ENCODE assay signal across 1 cellular context in the genomic region with DNA sequence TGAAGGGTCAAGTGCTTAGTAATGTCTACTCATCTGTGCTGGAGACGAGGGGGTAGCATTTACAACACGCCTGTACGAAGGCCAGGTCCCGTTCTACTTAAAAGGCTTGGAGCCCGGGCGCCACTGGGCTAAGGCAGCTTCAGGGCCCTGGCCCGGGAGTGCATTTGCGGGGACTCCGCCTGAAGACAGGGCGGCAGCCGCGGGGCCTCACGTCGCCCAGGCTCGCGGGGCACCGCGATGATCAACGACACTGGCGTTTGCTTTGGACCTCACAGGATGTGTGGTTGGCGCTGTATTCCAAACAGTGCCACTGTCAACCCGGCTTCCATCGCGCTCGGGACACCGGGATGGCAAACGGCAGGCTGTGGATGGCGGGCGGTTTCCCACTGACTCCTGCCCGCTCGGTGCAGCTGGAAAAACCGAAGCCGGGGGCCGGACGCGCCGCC.
TF ChIP-seq lines count a peak whose summit lies in the region.

No MANE protein-coding gene starts in this region.

TF ChIP-seq in HepG2, 621 proteins besides CTCF, POLR2A, EP300 and RAD21 (continued from another document and continues in another):
- TF ChIP-seq ZNF598 (CRISPR knock-in tag; IDR thresholded peaks at IDR 0.05; ENCODE audit: borderline replicate concordance) (peak; percentile 72; the same call in 1 of the 2 replicates), MAF1 (CRISPR knock-in tag; IDR thresholded peaks at IDR 0.05; ENCODE audit: borderline replicate concordance) (no peak), ZNF232 (CRISPR knock-in tag; IDR thresholded peaks at IDR 0.05; ENCODE audit: borderline replicate concordance) (no peak), CREM (IDR thresholded peaks at IDR 0.05) (no peak), CREM (CRISPR knock-in tag; IDR thresholded peaks at IDR 0.05) (no peak), GATA4 (IDR thresholded peaks at IDR 0.05; ENCODE audit: borderline replicate concordance, low read depth) (no peak), ZNF607 (CRISPR knock-in tag; IDR thresholded peaks at IDR 0.05; ENCODE audit: borderline replicate concordance) (no peak), ZNF7 (CRISPR knock-in tag; IDR thresholded peaks at IDR 0.05) (no peak), ZNF251 (CRISPR knock-in tag; IDR thresholded peaks at IDR 0.05) (0 out of 2 replicates have a peak, but pooled peaks have one; percentile 16), FOXO1 (CRISPR knock-in tag; IDR thresholded peaks at IDR 0.05) (no peak), HOXA7 (CRISPR knock-in tag; IDR thresholded peaks at IDR 0.05) (no peak), ZNF619 (CRISPR knock-in tag; IDR thresholded peaks at IDR 0.05) (no peak), PHF21A (CRISPR knock-in tag; IDR thresholded peaks at IDR 0.05) (no peak), SRSF9 (IDR thresholded peaks at IDR 0.05; ENCODE audit: borderline replicate concordance, insufficient read depth, low read depth, low read length, poor library complexity, severe bottlenecking) (no peak), ZNF713 (CRISPR knock-in tag; IDR thresholded peaks at IDR 0.05) (no peak), CEBPG (CRISPR knock-in tag; IDR thresholded peaks at IDR 0.05) (no peak), ZNF234 (CRISPR knock-in tag; conservative IDR thresholded peaks at IDR 0.05) (no peak), ATM (IDR thresholded peaks at IDR 0.05; ENCODE audit: borderline replicate concordance) (no peak), SMARCC2 (IDR thresholded peaks at IDR 0.05) (no peak), SKI (IDR thresholded peaks at IDR 0.05; ENCODE audit: partially characterized antibody) (no peak), HNRNPL (IDR thresholded peaks at IDR 0.05; ENCODE audit: low read depth, low read length) (0 out of 2 replicates have a peak, but pooled peaks have one; percentile 39), TEAD2 (CRISPR knock-in tag; IDR thresholded peaks at IDR 0.05) (no peak), ZSCAN22 (CRISPR knock-in tag; IDR thresholded peaks at IDR 0.05) (0 out of 2 replicates have a peak, but pooled peaks have one; percentile 48), ISL2 (CRISPR knock-in tag; IDR thresholded peaks at IDR 0.05) (no peak), ZBTB38 (CRISPR knock-in tag; IDR thresholded peaks at IDR 0.05) (no peak), MXI1 (IDR thresholded peaks at IDR 0.05; ENCODE audit: borderline replicate concordance, low read depth, low read length) (no peak; the same call in 2 of the 3 replicates), ZNF746 (CRISPR knock-in tag; IDR thresholded peaks at IDR 0.05) (no peak), ZNF562 (CRISPR knock-in tag; IDR thresholded peaks at IDR 0.05; ENCODE audit: borderline replicate concordance) (no peak), ZNF614 (CRISPR knock-in tag; IDR thresholded peaks at IDR 0.05; ENCODE audit: borderline replicate concordance) (no peak)
- TF ChIP-seq, protein P1, sequence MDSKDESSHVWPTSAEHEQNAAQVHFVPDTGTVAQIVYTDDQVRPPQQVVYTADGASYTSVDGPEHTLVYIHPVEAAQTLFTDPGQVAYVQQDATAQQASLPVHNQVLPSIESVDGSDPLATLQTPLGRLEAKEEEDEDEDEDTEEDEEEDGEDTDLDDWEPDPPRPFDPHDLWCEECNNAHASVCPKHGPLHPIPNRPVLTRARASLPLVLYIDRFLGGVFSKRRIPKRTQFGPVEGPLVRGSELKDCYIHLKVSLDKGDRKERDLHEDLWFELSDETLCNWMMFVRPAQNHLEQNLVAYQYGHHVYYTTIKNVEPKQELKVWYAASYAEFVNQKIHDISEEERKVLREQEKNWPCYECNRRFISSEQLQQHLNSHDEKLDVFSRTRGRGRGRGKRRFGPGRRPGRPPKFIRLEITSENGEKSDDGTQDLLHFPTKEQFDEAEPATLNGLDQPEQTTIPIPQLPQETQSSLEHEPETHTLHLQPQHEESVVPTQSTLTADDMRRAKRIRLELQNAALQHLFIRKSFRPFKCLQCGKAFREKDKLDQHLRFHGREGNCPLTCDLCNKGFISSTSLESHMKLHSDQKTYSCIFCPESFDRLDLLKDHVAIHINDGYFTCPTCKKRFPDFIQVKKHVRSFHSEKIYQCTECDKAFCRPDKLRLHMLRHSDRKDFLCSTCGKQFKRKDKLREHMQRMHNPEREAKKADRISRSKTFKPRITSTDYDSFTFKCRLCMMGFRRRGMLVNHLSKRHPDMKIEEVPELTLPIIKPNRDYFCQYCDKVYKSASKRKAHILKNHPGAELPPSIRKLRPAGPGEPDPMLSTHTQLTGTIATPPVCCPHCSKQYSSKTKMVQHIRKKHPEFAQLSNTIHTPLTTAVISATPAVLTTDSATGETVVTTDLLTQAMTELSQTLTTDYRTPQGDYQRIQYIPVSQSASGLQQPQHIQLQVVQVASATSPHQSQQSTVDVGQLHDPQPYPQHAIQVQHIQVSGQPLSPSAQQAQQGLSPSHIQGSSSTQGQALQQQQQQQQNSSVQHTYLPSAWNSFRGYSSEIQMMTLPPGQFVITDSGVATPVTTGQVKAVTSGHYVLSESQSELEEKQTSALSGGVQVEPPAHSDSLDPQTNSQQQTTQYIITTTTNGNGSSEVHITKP (CRISPR knock-in tag; IDR thresholded peaks at IDR 0.05; ENCODE audit: low read depth) = no peak
- TF ChIP-seq, protein P2, sequence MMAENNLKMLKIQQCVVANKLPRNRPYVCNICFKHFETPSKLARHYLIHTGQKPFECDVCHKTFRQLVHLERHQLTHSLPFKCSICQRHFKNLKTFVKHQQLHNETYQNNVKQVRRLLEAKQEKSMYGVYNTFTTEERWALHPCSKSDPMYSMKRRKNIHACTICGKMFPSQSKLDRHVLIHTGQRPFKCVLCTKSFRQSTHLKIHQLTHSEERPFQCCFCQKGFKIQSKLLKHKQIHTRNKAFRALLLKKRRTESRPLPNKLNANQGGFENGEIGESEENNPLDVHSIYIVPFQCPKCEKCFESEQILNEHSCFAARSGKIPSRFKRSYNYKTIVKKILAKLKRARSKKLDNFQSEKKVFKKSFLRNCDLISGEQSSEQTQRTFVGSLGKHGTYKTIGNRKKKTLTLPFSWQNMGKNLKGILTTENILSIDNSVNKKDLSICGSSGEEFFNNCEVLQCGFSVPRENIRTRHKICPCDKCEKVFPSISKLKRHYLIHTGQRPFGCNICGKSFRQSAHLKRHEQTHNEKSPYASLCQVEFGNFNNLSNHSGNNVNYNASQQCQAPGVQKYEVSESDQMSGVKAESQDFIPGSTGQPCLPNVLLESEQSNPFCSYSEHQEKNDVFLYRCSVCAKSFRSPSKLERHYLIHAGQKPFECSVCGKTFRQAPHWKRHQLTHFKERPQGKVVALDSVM (CRISPR knock-in tag; IDR thresholded peaks at IDR 0.05) = no peak
- TF ChIP-seq, protein P3, sequence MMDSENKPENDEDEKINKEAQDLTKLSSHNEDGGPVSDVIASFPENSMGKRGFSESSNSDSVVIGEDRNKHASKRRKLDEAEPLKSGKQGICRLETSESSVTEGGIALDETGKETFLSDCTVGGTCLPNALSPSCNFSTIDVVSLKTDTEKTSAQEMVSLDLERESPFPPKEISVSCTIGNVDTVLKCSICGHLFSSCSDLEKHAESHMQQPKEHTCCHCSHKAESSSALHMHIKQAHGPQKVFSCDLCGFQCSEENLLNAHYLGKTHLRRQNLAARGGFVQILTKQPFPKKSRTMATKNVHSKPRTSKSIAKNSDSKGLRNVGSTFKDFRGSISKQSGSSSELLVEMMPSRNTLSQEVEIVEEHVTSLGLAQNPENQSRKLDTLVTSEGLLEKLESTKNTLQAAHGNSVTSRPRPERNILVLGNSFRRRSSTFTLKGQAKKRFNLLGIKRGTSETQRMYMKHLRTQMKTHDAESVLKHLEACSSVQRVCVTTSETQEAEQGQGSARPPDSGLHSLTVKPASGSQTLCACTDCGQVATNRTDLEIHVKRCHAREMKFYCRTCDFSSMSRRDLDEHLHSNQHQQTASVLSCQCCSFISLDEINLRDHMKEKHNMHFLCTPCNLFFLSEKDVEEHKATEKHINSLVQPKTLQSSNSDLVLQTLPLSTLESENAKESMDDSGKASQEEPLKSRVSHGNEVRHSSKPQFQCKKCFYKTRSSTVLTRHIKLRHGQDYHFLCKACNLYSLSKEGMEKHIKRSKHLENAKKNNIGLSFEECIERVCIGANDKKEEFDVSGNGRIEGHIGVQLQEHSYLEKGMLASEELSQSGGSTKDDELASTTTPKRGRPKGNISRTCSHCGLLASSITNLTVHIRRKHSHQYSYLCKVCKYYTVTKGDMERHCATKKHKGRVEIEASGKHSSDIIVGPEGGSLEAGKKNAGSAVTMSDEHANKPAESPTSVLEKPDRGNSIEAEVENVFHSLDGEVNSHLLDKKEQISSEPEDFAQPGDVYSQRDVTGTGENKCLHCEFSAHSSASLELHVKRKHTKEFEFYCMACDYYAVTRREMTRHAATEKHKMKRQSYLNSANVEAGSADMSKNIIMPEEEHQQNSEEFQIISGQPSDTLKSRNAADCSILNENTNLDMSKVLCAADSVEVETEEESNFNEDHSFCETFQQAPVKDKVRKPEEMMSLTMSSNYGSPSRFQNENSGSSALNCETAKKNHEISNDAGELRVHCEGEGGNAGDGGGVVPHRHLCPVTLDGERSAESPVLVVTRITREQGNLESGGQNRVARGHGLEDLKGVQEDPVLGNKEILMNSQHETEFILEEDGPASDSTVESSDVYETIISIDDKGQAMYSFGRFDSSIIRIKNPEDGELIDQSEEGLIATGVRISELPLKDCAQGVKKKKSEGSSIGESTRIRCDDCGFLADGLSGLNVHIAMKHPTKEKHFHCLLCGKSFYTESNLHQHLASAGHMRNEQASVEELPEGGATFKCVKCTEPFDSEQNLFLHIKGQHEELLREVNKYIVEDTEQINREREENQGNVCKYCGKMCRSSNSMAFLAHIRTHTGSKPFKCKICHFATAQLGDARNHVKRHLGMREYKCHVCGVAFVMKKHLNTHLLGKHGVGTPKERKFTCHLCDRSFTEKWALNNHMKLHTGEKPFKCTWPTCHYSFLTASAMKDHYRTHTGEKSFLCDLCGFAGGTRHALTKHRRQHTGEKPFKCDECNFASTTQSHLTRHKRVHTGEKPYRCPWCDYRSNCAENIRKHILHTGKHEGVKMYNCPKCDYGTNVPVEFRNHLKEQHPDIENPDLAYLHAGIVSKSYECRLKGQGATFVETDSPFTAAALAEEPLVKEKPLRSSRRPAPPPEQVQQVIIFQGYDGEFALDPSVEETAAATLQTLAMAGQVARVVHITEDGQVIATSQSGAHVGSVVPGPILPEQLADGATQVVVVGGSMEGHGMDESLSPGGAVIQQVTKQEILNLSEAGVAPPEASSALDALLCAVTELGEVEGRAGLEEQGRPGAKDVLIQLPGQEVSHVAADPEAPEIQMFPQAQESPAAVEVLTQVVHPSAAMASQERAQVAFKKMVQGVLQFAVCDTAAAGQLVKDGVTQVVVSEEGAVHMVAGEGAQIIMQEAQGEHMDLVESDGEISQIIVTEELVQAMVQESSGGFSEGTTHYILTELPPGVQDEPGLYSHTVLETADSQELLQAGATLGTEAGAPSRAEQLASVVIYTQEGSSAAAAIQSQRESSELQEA (CRISPR knock-in tag; IDR thresholded peaks at IDR 0.05; ENCODE audit: not compliant biosample characterization) = no peak
- TF ChIP-seq, protein P4, sequence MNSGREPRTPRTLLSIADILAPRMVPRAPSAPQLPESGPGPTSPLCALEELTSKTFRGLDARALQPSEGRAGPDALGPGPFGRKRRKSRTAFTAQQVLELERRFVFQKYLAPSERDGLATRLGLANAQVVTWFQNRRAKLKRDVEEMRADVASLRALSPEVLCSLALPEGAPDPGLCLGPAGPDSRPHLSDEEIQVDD (CRISPR knock-in tag; IDR thresholded peaks at IDR 0.05; ENCODE audit: borderline replicate concordance) = no peak; the same call in 1 of the 2 replicates
- TF ChIP-seq, protein P5, sequence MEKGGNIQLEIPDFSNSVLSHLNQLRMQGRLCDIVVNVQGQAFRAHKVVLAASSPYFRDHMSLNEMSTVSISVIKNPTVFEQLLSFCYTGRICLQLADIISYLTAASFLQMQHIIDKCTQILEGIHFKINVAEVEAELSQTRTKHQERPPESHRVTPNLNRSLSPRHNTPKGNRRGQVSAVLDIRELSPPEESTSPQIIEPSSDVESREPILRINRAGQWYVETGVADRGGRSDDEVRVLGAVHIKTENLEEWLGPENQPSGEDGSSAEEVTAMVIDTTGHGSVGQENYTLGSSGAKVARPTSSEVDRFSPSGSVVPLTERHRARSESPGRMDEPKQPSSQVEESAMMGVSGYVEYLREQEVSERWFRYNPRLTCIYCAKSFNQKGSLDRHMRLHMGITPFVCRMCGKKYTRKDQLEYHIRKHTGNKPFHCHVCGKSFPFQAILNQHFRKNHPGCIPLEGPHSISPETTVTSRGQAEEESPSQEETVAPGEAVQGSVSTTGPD (CRISPR knock-in tag; IDR thresholded peaks at IDR 0.05) = no peak
- TF ChIP-seq, protein P6, sequence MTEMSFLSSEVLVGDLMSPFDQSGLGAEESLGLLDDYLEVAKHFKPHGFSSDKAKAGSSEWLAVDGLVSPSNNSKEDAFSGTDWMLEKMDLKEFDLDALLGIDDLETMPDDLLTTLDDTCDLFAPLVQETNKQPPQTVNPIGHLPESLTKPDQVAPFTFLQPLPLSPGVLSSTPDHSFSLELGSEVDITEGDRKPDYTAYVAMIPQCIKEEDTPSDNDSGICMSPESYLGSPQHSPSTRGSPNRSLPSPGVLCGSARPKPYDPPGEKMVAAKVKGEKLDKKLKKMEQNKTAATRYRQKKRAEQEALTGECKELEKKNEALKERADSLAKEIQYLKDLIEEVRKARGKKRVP (CRISPR knock-in tag; IDR thresholded peaks at IDR 0.05) = no peak
- TF ChIP-seq, protein P7, sequence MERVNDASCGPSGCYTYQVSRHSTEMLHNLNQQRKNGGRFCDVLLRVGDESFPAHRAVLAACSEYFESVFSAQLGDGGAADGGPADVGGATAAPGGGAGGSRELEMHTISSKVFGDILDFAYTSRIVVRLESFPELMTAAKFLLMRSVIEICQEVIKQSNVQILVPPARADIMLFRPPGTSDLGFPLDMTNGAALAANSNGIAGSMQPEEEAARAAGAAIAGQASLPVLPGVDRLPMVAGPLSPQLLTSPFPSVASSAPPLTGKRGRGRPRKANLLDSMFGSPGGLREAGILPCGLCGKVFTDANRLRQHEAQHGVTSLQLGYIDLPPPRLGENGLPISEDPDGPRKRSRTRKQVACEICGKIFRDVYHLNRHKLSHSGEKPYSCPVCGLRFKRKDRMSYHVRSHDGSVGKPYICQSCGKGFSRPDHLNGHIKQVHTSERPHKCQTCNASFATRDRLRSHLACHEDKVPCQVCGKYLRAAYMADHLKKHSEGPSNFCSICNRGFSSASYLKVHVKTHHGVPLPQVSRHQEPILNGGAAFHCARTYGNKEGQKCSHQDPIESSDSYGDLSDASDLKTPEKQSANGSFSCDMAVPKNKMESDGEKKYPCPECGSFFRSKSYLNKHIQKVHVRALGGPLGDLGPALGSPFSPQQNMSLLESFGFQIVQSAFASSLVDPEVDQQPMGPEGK (CRISPR knock-in tag; IDR thresholded peaks at IDR 0.05) = no peak
- TF ChIP-seq, protein P8, sequence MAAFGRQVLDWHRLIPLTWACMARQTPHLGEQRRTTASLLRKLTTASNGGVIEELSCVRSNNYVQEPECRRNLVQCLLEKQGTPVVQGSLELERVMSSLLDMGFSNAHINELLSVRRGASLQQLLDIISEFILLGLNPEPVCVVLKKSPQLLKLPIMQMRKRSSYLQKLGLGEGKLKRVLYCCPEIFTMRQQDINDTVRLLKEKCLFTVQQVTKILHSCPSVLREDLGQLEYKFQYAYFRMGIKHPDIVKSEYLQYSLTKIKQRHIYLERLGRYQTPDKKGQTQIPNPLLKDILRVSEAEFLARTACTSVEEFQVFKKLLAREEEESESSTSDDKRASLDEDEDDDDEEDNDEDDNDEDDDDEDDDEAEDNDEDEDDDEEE (CRISPR knock-in tag; IDR thresholded peaks at IDR 0.05) = no peak; the same call in 1 of the 2 replicates
